Comparison of ENCODE assay signal across 19 cellular contexts in genomic region chr12:48026081-48026827, GRCh38. TPM values are rescaled to one million over a fixed set of nuclear protein-coding genes. Genes with fewer than 3 reads are reported as not detected.
DNase-seq lines count a peak whose midpoint lies in the region; FAIRE-seq and TF ChIP-seq lines count a peak whose summit lies in the region.
"Had no signal": no experiment of that assay in that cellular context is flagged by ENCODE, and none has a peak within 500 bp of the region (broad histone marks: within the 10 kb centered on the region; RNA-seq: fewer than 3 reads in every experiment).

No MANE protein-coding gene starts in this region.

- WGBS in trophoblast cell (ENCODE audit: extremely low coverage, insufficient coverage, insufficient read length) = no CpG with 5 or more reads among the region's 7 CpGs

- H3K23ac ChIP-seq in trophoblast cell (ENCODE audit: low read length) = no peak overlapping the region

- no peak for FAIRE-seq in H54 (lab: Jason Lieb, UNC)
- FAIRE-seq: A549, HTR-8/SVneo had no signal

- H3K27ac Mint-ChIP-seq in mesothelial cell of epicardium = peak overlapping the region; percentile 47
- H3K27ac Mint-ChIP-seq: GM23338 had no signal

- DNase-seq in SJSA1 (ENCODE audit: low read depth in 1 of 2, low spot score in 2 of 2) (peak; percentile 74 to 95), mesothelial cell of epicardium (ENCODE audit: low spot score in 2 of 2, unreplicated experiment in 2 of 2) (no peak), trophoblast cell (no peak), H54 (ENCODE audit: insufficient read length, low spot score) (no peak), middle frontal gyrus (ENCODE audit: extremely low spot score, low spot score) (no peak), NCI-H1436 (lab: John Stamatoyannopoulos, UW) (no peak)
- DNase-seq: DMS153; MM.1S; NCI-H1694; NCI-H2029 treated with DMSO at 0.1 percent for 48 hours; NCI-H446 treated with DMSO at 0.1 percent for 48 hours; NCI-H526; NCI-H82; NK-92 treated with Interleukin-12 subunit alpha and Interleukin-12 subunit beta, amount 100 ng/mL, for 24 hours; PC-3 had no signal

- H3K27ac ChIP-seq in C4-2B (peak overlapping the region; percentile 94), SJSA1 (no peak overlapping the region), trophoblast cell (ENCODE audit: low read depth, low read length) (peak overlapping the region; percentile 82)
- H3K27ac ChIP-seq: A549 had no signal

- peak overlapping the region; percentile 22 for H3K14ac ChIP-seq in trophoblast cell (ENCODE audit: low read length)

- peak overlapping the region; percentile 83 for H2BK5ac ChIP-seq in trophoblast cell (ENCODE audit: low read depth, low read length, poor library complexity)

- peak overlapping the region; percentile 12 for H4K8ac ChIP-seq in trophoblast cell (ENCODE audit: low read depth, low read length)

- no peak overlapping the region for H3K9ac ChIP-seq in trophoblast cell (ENCODE audit: low read length)

- no peaks in the 10 kb centered on the region for H3K9me3 Mint-ChIP-seq in mesothelial cell of epicardium
- H3K9me3 Mint-ChIP-seq: GM23338 had no signal

- H3K4me3 Mint-ChIP-seq in mesothelial cell of epicardium = no peak overlapping the region
- H3K4me3 Mint-ChIP-seq: GM23338 had no signal

- H2BK120ac ChIP-seq in trophoblast cell (ENCODE audit: insufficient read depth, low read length, poor library complexity) = peak overlapping the region; percentile 83

- TF ChIP-seq CTCF in C4-2B (conservative IDR thresholded peaks at IDR 0.05) = no peak
- TF ChIP-seq CTCF in mesothelial cell of epicardium (IDR thresholded peaks at IDR 0.05; ENCODE audit: unreplicated experiment) = no peak

- peak overlapping the region; percentile 87 for H2BK12ac ChIP-seq in trophoblast cell (ENCODE audit: low read length)

- no peak overlapping the region for H3K4me2 ChIP-seq in trophoblast cell (ENCODE audit: low read length)
- H3K4me2 ChIP-seq: A549, GM23338 had no signal

- H3K79me2 ChIP-seq in trophoblast cell (ENCODE audit: control insufficient read depth, insufficient read depth, low read length, poor library complexity) = peaks cover 4% of the 10 kb centered on the region

- H3K4me1 ChIP-seq in SJSA1 (replicated peaks) (no peaks in the 10 kb centered on the region), trophoblast cell (ENCODE audit: control insufficient read depth in 1 of 2, insufficient read depth in 2 of 2, low read length in 2 of 2) (peaks cover 47 to 61% of the 10 kb centered on the region in 2 experiments)
- H3K4me1 ChIP-seq: A549 had no signal

- H2AK5ac ChIP-seq in trophoblast cell (ENCODE audit: low read length) = peak overlapping the region; percentile 74

- H3K79me1 ChIP-seq in trophoblast cell (ENCODE audit: low read length) = peaks cover 41% of the 10 kb centered on the region

- H3K4me1 Mint-ChIP-seq in mesothelial cell of epicardium = peaks cover 72% of the 10 kb centered on the region

- H3K36me3 ChIP-seq in SJSA1 = no peaks in the 10 kb centered on the region
- no peaks in the 10 kb centered on the region for H3K36me3 ChIP-seq in trophoblast cell (ENCODE audit: control insufficient read depth in 1 of 2, insufficient read depth in 2 of 2, low read length in 2 of 2)

- H3K4me3 ChIP-seq in SJSA1 (no peak overlapping the region), trophoblast cell (ENCODE audit: low read depth, low read length) (no peak overlapping the region)
- H3K4me3 ChIP-seq: A549, GM23338 had no signal

- peak overlapping the region; percentile 83 for H3K18ac ChIP-seq in trophoblast cell (ENCODE audit: low read length)

- no peak overlapping the region for H4K12ac ChIP-seq in trophoblast cell (ENCODE audit: low read depth, low read length)

- H3K4ac ChIP-seq in trophoblast cell (ENCODE audit: low read depth, low read length) = peak overlapping the region; percentile 10

- peaks cover 100% of the 10 kb centered on the region for H3K27me3 ChIP-seq in SJSA1 (replicated peaks)
- H3K27me3 ChIP-seq in trophoblast cell (ENCODE audit: insufficient read depth, low read length) = no peaks in the 10 kb centered on the region

- H3K9me3 ChIP-seq in SJSA1 (replicated peaks) (peaks cover 9% of the 10 kb centered on the region; the same call in 1 of the 2 replicates), trophoblast cell (ENCODE audit: insufficient read depth, low read depth, low read length) (no peaks in the 10 kb centered on the region)
- H3K9me3 ChIP-seq: A549 had no signal

- H2AFZ ChIP-seq in trophoblast cell (ENCODE audit: insufficient read depth, low read length, poor library complexity) = no peak overlapping the region
- H2AFZ ChIP-seq: GM23338 had no signal

- H3K27me3 Mint-ChIP-seq in mesothelial cell of epicardium (ENCODE audit: low read depth) = no peaks in the 10 kb centered on the region

- H4K91ac ChIP-seq in trophoblast cell (ENCODE audit: low read depth, low read length) = peak overlapping the region; percentile 82

- no peak for TF ChIP-seq POLR2A in H54 (IDR thresholded peaks at IDR 0.05; ENCODE audit: low read depth, low read length)

- no peaks in the 10 kb centered on the region for H3K36me3 Mint-ChIP-seq in mesothelial cell of epicardium

RNA-seq across cellular contexts. Expression of gene COL2A1, which starts 22.0 kb away (rescaled TPM):
- not detected in 2 replicates for total RNA-seq in SJSA1 (2014; rRNA removed; shearing (Covaris generic))
- 70.9 to 86.4 TPM (median 80.6 TPM) in 3 replicates for total RNA-seq in mesothelial cell of epicardium
- 72.0 and 81.5 TPM in 2 replicates for polyA plus RNA-seq in trophoblast cell (2013)

Comparison
In these comparisons a context has a peak if more than half of its experiments do, and no peak if none do; other contexts are left out.
1. DNase-seq: peak in SJSA1 (2 of 2); none in mesothelial cell of epicardium (0 of 2), trophoblast cell (0 of 2), H54 (single experiment), middle frontal gyrus (single experiment) and NCI-H1436 (single experiment).
2. RNA of gene COL2A1, which starts 22.0 kb away (total RNA-seq): 70.9 to 86.4 TPM in mesothelial cell of epicardium; not detected in SJSA1; every median in the first group is over 10 times any median in the second.